In the genomic region with DNA sequence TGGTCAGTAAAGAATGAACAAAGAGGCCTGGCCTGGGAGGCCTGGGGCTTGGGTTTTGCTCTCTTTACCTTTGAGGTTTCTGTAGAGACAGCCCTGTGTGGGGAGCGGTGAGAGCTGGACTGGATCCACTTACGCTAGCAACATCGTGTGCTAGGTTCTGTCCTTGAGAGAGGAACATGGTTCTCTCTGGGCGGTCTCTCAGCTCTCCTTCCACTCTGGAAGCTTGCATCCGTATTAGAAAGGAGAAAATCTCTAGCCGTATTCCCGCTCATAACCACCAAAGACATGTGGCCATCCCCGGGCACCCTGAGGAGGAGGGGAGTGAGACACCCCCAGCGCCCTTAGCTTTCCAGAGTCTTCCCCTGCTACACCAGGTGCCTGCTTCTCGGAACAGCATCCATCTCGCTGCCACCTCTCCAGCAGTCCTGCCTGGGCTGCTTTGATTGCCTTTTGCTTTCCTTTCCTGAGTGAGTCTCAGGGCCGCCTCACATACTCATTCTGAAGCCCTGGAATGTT, we compare ENCODE assay signal across 8 cellular contexts. TPM values are rescaled to one million over a fixed set of nuclear protein-coding genes. Genes with fewer than 3 reads are reported as not detected.
DNase-seq lines count a peak whose midpoint lies in the region; ATAC-seq and TF ChIP-seq lines count a peak whose summit lies in the region.

No MANE protein-coding gene starts in this region.

- peaks cover 34% of the 10 kb centered on the region for H3K4me1 ChIP-seq in KMS-11 (ENCODE audit: low read depth, poor library complexity, severe bottlenecking)

- no peaks in the 10 kb centered on the region for H3K9me3 Mint-ChIP-seq in naive B cell

- H3K4me2 ChIP-seq in KMS-11, result peak overlapping the region; percentile 54

- no peaks in the 10 kb centered on the region for H3K27me3 Mint-ChIP-seq in naive B cell

- no peaks in the 10 kb centered on the region for H3K36me3 ChIP-seq in KMS-11 (ENCODE audit: insufficient read depth)

- no peaks in the 10 kb centered on the region for H3K27me3 ChIP-seq in KMS-11 (ENCODE audit: insufficient read depth, low read depth)

- ATAC-seq in naive B cell (ENCODE audit: low read depth in 2 of 2) (no peak), GM18868 (IDR thresholded peaks at IDR 0.05; ENCODE audit: unreplicated experiment) (no peak), HG03469 (IDR thresholded peaks at IDR 0.05; ENCODE audit: unreplicated experiment) (no peak), GM18909 (IDR thresholded peaks at IDR 0.05; ENCODE audit: poor library complexity, unreplicated experiment) (no peak)

- H3K4me3 Mint-ChIP-seq in naive B cell, result peak overlapping the region; percentile 85 to 94 (median 91)

- H3K9ac ChIP-seq in KMS-11, result peak overlapping the region; percentile 57; the same call in 1 of the 2 replicates

- no peak for TF ChIP-seq CTCF in KMS-11 (conservative IDR thresholded peaks at IDR 0.05; ENCODE audit: low read depth, low read length)

- H4K20me1 ChIP-seq in KMS-11 (ENCODE audit: insufficient read depth), result no peaks in the 10 kb centered on the region

- no peaks in the 10 kb centered on the region for H3K36me3 Mint-ChIP-seq in naive B cell

- H2AFZ ChIP-seq in KMS-11 (ENCODE audit: low read depth), result no peak overlapping the region

- H3K4me3 ChIP-seq in KMS-11 (IDR thresholded peaks at IDR 0.05; ENCODE audit: insufficient read depth, low read depth, low read length), result no peak overlapping the region

- H3K27ac Mint-ChIP-seq in naive B cell, result peak overlapping the region in 5 of 6 donors; percentile 15 to 94 (median 88)

- no peak overlapping the region for H3K27ac ChIP-seq in KMS-11

- peaks cover 31% of the 10 kb centered on the region; the same call in 1 of the 2 replicates for H3K79me2 ChIP-seq in KMS-11 (ENCODE audit: insufficient read depth, low read depth)

- DNase-seq in AG08396 (ENCODE audit: low spot score) (peak; percentile 33), dermis blood vessel endothelial cell (peak; percentile 16), naive B cell (no peak), NCI-H2107 (lab: John Stamatoyannopoulos, UW) (no peak)

- peaks cover 49 to 68% (median 59%) of the 10 kb centered on the region in 3 donors for H3K4me1 Mint-ChIP-seq in naive B cell

RNA-seq across cellular contexts. Expression of gene TADA2B, which starts 1.3 kb away (rescaled TPM):
- total RNA-seq in dermis blood vessel endothelial cell, result 10.4 and 13.3 TPM in 2 replicates
- polyA plus RNA-seq in naive B cell (ENCODE audit: low read depth in 6 of 6), result 1 to 10 TPM; 4.2 to 6.3 (median 5.1) TPM

RNA-seq across cellular contexts. Expression of gene GRPEL1, which starts 23.4 kb away (rescaled TPM):
- 32.3 and 52.4 TPM in 2 replicates for total RNA-seq in dermis blood vessel endothelial cell
- polyA plus RNA-seq in naive B cell (ENCODE audit: low read depth in 6 of 6), result 10 to 100 TPM; 29.8 to 36.1 (median 32.2) TPM

Comparison
In these comparisons a context has a peak if more than half of its experiments do, and no peak if none do; other contexts are left out.
1. DNase-seq: peak in AG08396 (single experiment) and dermis blood vessel endothelial cell (single experiment); none in naive B cell (single experiment) and NCI-H2107 (single experiment).